ENCODE assay signal across 8 cellular contexts in genomic region chr3:134796313-134797079, GRCh38. TPM values are rescaled to one million over a fixed set of nuclear protein-coding genes. Genes with fewer than 3 reads are reported as not detected.
DNase-seq lines count a peak whose midpoint lies in the region; ATAC-seq and TF ChIP-seq lines count a peak whose summit lies in the region.

No MANE protein-coding gene starts in this region.

- intact Hi-C loops in sigmoid colon (cut with DNase I), result loop anchor here (5.0 kb wide), 2 partner anchors 136 to 1401 kb away; partner anchors contain the start of gene MSL2

- no peak for TF ChIP-seq POLR2A in sigmoid colon (IDR thresholded peaks at IDR 0.05)

- H3K36me3 ChIP-seq in sigmoid colon, result no peaks in the 10 kb centered on the region

- peaks cover 0 to 25% (median 5%) of the 10 kb centered on the region in 3 donors for H3K27me3 ChIP-seq in sigmoid colon

- H3K4me1 ChIP-seq in sigmoid colon, result peaks cover 0 to 63% (median 36%) of the 10 kb centered on the region in 4 donors

- H3K9me3 ChIP-seq in sigmoid colon, result no peaks in the 10 kb centered on the region

- no peak for TF ChIP-seq CTCF in foreskin fibroblast (IDR thresholded peaks at IDR 0.05; ENCODE audit: low read depth, low read length)
- TF ChIP-seq CTCF in sigmoid colon (IDR thresholded peaks at IDR 0.05), result no peak

- DNase-seq in NCI-H345 (lab: John Stamatoyannopoulos, UW), result peak; percentile 56
- peak in 1 of 2 donors; percentile 50 for DNase-seq in foreskin fibroblast
- DNase-seq in sigmoid colon, result peak; percentile 68
- DNase-seq in GM19238 (ENCODE audit: insufficient read length, low spot score), result no peak
- DNase-seq in RPMI8226, result no peak
- DNase-seq in central memory CD4-positive, alpha-beta T cell, result no peak

- WGBS in sigmoid colon, 2 donors, result 2 to 4% methylated on average over 60 of the region's 60 CpGs

- ATAC-seq in HG02884 (IDR thresholded peaks at IDR 0.05; ENCODE audit: unreplicated experiment), result no peak

- peak overlapping the region; percentile 58 to 81 (median 70) for H3K27ac ChIP-seq in sigmoid colon

- TF ChIP-seq EP300 in sigmoid colon (IDR thresholded peaks at IDR 0.05), result no peak

- H3K4me3 ChIP-seq in GM08714 (ENCODE audit: low read length) (peak overlapping the region; percentile 66; the same call in 1 of the 2 replicates), foreskin fibroblast (ENCODE audit: low read depth in 1 of 2, low read length in 2 of 2) (peak overlapping the region; percentile 58 to 59), sigmoid colon (peak overlapping the region; percentile 54 to 82 (median 59))

RNA-seq across cellular contexts. Expression of gene EPHB1, which starts 1.4 kb away (rescaled TPM):
- total RNA-seq in sigmoid colon, result 10 to 100 TPM in 2 of 4 donors, 1 to 10 TPM in 2; 2.5 to 17.3 (median 10.0) TPM
- polyA plus RNA-seq in sigmoid colon, result under 1 TPM in 1 of 3 donors, not detected in 2; 0.29 TPM

Comparison
In these comparisons a context has a peak if more than half of its experiments do, and no peak if none do; other contexts are left out.
1. DNase-seq: peak in NCI-H345 (single experiment) and sigmoid colon (single experiment); none in GM19238 (single experiment), RPMI8226 (single experiment) and central memory CD4-positive, alpha-beta T cell (single experiment).
2. Peak in every context shown above with its lines, with median percentiles within 50 percentile points of each other: H3K4me3 ChIP-seq.